Comparison of ENCODE assay signal across 9 cellular contexts in the genomic region with DNA sequence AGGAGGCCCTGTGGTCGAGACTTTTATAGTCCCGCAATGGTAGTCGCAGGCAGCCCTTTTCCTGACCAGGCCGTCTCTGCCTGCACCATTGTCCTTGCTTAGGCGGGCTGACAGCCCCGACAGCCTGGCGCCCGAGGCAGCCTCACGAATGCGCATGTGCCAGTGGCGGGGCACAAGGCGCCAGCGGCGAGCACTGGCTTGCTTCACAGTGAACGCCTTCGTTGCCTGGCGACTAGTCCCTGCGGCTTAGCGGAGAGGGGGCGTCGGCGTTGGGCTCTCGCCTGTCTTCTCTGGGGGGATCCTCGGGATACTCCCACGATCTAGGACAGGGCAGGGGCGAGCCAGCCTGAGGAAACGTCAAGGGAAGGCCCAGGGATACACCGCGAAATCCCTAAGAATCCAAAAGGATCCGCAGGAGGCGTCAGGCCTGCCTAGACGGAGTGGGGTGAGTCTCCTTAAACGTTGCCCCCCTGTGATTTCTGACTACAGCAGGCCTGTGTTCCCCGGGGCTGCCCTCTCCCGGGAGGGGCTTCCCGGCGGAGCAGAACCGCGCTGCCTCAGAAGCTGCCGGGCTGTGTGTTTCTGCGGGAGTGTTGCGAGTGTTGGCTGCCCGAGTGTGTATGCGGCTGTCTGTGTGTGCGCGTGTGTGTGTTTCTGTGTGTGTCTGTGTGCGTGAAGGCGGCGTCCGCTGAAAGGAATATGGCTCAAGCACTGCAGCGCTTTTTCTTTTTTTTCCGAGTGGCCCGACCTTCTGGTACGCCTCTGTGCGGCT. TPM values are rescaled to one million over a fixed set of nuclear protein-coding genes. Genes with fewer than 3 reads are reported as not detected.
DNase-seq lines count a peak whose midpoint lies in the region; ATAC-seq and TF ChIP-seq lines count a peak whose summit lies in the region.
"Had no signal": no experiment of that assay in that cellular context is flagged by ENCODE, and none has a peak within 500 bp of the region (broad histone marks: within the 10 kb centered on the region; RNA-seq: fewer than 3 reads in every experiment).

No MANE protein-coding gene starts in this region.

- ATAC-seq in activated CD4-positive, alpha-beta T cell treated with anti-CD3 and anti-CD28 coated beads for 36 hours = peak; percentile 67
- ATAC-seq in HG03135 (IDR thresholded peaks at IDR 0.05; ENCODE audit: unreplicated experiment) = no peak

- peak overlapping the region; percentile 35 for H3K4me3 ChIP-seq in brain microvascular endothelial cell (ENCODE audit: low read depth, low read length)

- H3K27me3 Mint-ChIP-seq in activated CD4-positive, alpha-beta T cell treated with anti-CD3 and anti-CD28 coated beads for 36 hours = peaks cover 48% of the 10 kb centered on the region

- DNase-seq in activated CD4-positive, alpha-beta T cell treated with anti-CD3 and anti-CD28 coated beads for 36 hours = peak; percentile 58
- DNase-seq in activated CD4-positive, alpha-beta T cell treated with anti-CD3 and anti-CD28 coated beads, Interleukin-2, amount 50 U/mL, for 4 hours = no peak
- no peak for DNase-seq in brain microvascular endothelial cell
- peak; percentile 82 for DNase-seq in iPS-NIHi7 (ENCODE audit: extremely low spot score)
- DNase-seq in stimulated activated CD4-positive, alpha-beta T cell treated with anti-CD3 and anti-CD28 coated beads, Interleukin-1b, Interleukin-23, amount 100 ng/mL, for 48 hours = peak; percentile 31
- no peak for DNase-seq in 8988T
- no peak for DNase-seq in RPMI8226

- peaks cover 2% of the 10 kb centered on the region for H3K9me3 Mint-ChIP-seq in activated CD4-positive, alpha-beta T cell treated with anti-CD3 and anti-CD28 coated beads for 36 hours (ENCODE audit: low read depth)

- H3K36me3 Mint-ChIP-seq in activated CD4-positive, alpha-beta T cell treated with anti-CD3 and anti-CD28 coated beads for 36 hours (ENCODE audit: low read depth) = no peaks in the 10 kb centered on the region

- TF ChIP-seq CTCF in brain microvascular endothelial cell (IDR thresholded peaks at IDR 0.05; ENCODE audit: low read depth, low read length, missing control alignments) = no peak

- H3K27ac ChIP-seq in brain microvascular endothelial cell = no peak overlapping the region
- H3K27ac ChIP-seq: neutrophil had no signal

- POLR2A ChIA-PET in activated CD4-positive, alpha-beta T cell treated with anti-CD3 and anti-CD28 coated beads for 36 hours (lab: Charles Lee) = no interaction called here

- H3K4me3 Mint-ChIP-seq in activated CD4-positive, alpha-beta T cell treated with anti-CD3 and anti-CD28 coated beads for 36 hours = peak overlapping the region; percentile 42

- intact Hi-C loops in activated CD4-positive, alpha-beta T cell treated with anti-CD3 and anti-CD28 coated beads for 36 hours (cut with DNase I, micrococcal nuclease) = loop anchor here in 1 of 2 experiments (10.0 kb wide), 1 partner anchor 422 kb away; no protein-coding TSS in a partner anchor

- CTCF ChIA-PET in activated CD4-positive, alpha-beta T cell treated with anti-CD3 and anti-CD28 coated beads for 36 hours (lab: Charles Lee) = no interaction called here

- in situ Hi-C loops in brain microvascular endothelial cell (cut with HindIII; ENCODE audit: low pct_ligation_motif_present, low sequenced_read_pairs) = no loop called here

- no peak overlapping the region for H3K27ac Mint-ChIP-seq in activated CD4-positive, alpha-beta T cell treated with anti-CD3 and anti-CD28 coated beads for 36 hours

- H3K4me1 Mint-ChIP-seq in activated CD4-positive, alpha-beta T cell treated with anti-CD3 and anti-CD28 coated beads for 36 hours = peaks cover 13% of the 10 kb centered on the region

- peaks cover 4% of the 10 kb centered on the region for H3K27me3 ChIP-seq in brain microvascular endothelial cell (replicated peaks)

- no peaks in the 10 kb centered on the region for H3K36me3 ChIP-seq in brain microvascular endothelial cell (replicated peaks)
- H3K36me3 ChIP-seq: neutrophil had no signal

RNA-seq across cellular contexts. Expression of gene ZNF273, which starts 20.5 kb away (rescaled TPM):
- 10 to 100 TPM; 12.5 to 13.3 TPM for total RNA-seq in activated CD4-positive, alpha-beta T cell treated with anti-CD3 and anti-CD28 coated beads for 36 hours

Comparison
In these comparisons a context has a peak if more than half of its experiments do, and no peak if none do; other contexts are left out.
1. DNase-seq: peak in activated CD4-positive, alpha-beta T cell treated with anti-CD3 and anti-CD28 coated beads for 36 hours (single experiment), iPS-NIHi7 (single experiment) and stimulated activated CD4-positive, alpha-beta T cell treated with anti-CD3 and anti-CD28 coated beads, Interleukin-1b, Interleukin-23, amount 100 ng/mL, for 48 hours (single experiment); none in activated CD4-positive, alpha-beta T cell treated with anti-CD3 and anti-CD28 coated beads, Interleukin-2, amount 50 U/mL, for 4 hours (0 of 2), brain microvascular endothelial cell (single experiment), 8988T (single experiment) and RPMI8226 (single experiment).